17 cellular contexts compared by ENCODE assay signal in the genomic region with DNA sequence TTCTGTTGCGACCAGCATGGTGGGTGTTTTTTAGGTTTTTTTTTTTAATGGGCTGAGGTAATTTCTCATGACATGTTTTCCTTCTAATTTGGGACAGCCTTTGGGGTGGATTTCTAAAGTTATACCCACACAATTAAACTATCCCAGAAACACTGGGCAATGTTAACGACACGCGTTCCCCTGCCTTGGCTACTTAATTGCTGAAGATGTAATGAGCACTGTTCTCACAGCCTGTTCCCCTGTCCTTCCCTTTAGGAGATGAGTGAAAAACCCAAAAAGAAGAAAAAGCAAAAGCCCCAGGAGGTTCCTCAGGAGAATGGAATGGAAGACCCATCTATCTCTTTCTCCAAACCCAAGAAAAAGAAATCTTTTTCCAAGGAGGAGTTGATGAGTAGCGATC.
"Had no signal": no experiment of that assay in that cellular context is flagged by ENCODE, and none has a peak within 500 bp of the region (broad histone marks: within the 10 kb centered on the region; RNA-seq: fewer than 3 reads in every experiment).

No MANE protein-coding gene starts in this region.

- H3K27me3 ChIP-seq: right atrium auricular region had no signal

- H3K4me3 Mint-ChIP-seq: activated naive CD4-positive, alpha-beta T cell treated with anti-CD3 and anti-CD28 coated beads, Interleukin-2, amount 10 ng/mL, durations not matched to agents 7 days and 5 days; T-cell; type B pancreatic cell had no signal

- H3K9me3 ChIP-seq: right atrium auricular region had no signal

- H3K27me3 Mint-ChIP-seq: activated naive CD4-positive, alpha-beta T cell treated with anti-CD3 and anti-CD28 coated beads, Interleukin-2, amount 10 ng/mL, durations not matched to agents 7 days and 5 days; activated T-helper 17 cell treated with anti-CD3 and anti-CD28 coated beads, Interleukin-2, amount 50 U/mL, for 72 hours; natural killer cell treated with Interleukin-12 subunit alpha and Interleukin-12 subunit beta and Interleukin-15 and Interleukin-18, amount 100 ng/mL, for 72 hours; progenitor cell of endocrine pancreas; T-cell; type B pancreatic cell had no signal

- H3K4me3 ChIP-seq: coronary artery, right atrium auricular region, skin epidermis had no signal

- DNase-seq: activated naive CD4-positive, alpha-beta T cell treated with anti-CD3 and anti-CD28 coated beads, Interleukin-2, amount 10 ng/mL, durations not matched to agents 7 days and 5 days; amygdala; central memory CD4-positive, alpha-beta T cell; effector CD4-positive, alpha-beta T cell; glutamatergic neuron; left ventricle myocardium superior; mesendoderm; nucleus accumbens; T-cell; T-helper 9 cell had no signal

- H3K9me3 Mint-ChIP-seq: activated naive CD4-positive, alpha-beta T cell treated with anti-CD3 and anti-CD28 coated beads, Interleukin-2, amount 10 ng/mL, durations not matched to agents 7 days and 5 days; activated T-helper 17 cell treated with anti-CD3 and anti-CD28 coated beads, Interleukin-2, amount 50 U/mL, for 72 hours; natural killer cell treated with Interleukin-12 subunit alpha and Interleukin-12 subunit beta and Interleukin-15 and Interleukin-18, amount 100 ng/mL, for 72 hours; T-cell; type B pancreatic cell had no signal

- H3K27ac ChIP-seq: coronary artery, right atrium auricular region, skin epidermis had no signal

- ATAC-seq: left ventricle myocardium superior had no signal

- H3K27ac Mint-ChIP-seq: activated naive CD4-positive, alpha-beta T cell treated with anti-CD3 and anti-CD28 coated beads, Interleukin-2, amount 10 ng/mL, durations not matched to agents 7 days and 5 days had no signal
